Comparison of ENCODE assay signal across 12 cellular contexts in the genomic region with DNA sequence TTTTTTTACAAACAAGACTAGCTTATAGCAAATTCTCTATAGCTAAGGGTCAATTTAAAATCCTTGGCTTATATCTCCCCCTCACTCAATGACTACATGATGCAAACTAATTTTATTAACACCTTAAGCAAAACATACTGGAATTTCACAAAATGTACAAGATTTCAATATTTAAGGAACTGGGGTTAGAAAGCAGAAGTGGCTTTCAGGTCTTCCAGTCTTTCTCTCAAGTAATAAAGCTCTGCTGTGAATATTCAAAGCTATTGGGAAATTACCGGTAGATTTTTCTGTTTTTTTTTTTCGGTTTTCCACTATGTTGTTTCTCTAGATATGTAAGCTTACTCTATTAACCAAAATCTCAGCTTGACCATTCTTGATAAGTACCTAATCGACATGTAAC. TPM values are rescaled to one million over a fixed set of nuclear protein-coding genes. Genes with fewer than 3 reads are reported as not detected.
DNase-seq lines count a peak whose midpoint lies in the region; TF ChIP-seq lines count a peak whose summit lies in the region.
"Had no signal": no experiment of that assay in that cellular context is flagged by ENCODE, and none has a peak within 500 bp of the region (broad histone marks: within the 10 kb centered on the region; RNA-seq: fewer than 3 reads in every experiment).

No MANE protein-coding gene starts in this region.

- TF ChIP-seq CTCF in NB4 (IDR thresholded peaks at IDR 0.05; ENCODE audit: low read depth, low read length), result no peak
- TF ChIP-seq CTCF in endodermal cell (conservative IDR thresholded peaks at IDR 0.05), result no peak

- H3K27me3 ChIP-seq in endodermal cell (ENCODE audit: control insufficient read depth, insufficient read depth, low read length, poor library complexity, severe bottlenecking) (no peaks in the 10 kb centered on the region), rectal smooth muscle tissue (ENCODE audit: control insufficient read depth, insufficient read depth, low read length) (no peaks in the 10 kb centered on the region)
- H3K27me3 ChIP-seq: pancreas had no signal

- DNase-seq in NB4 (ENCODE audit: low read depth) (peak; percentile 65), endodermal cell (no peak), RKO (ENCODE audit: low spot score) (no peak), NCI-H146 (lab: John Stamatoyannopoulos, UW) (no peak), posterior cingulate gyrus (no peak)
- DNase-seq: activated CD4-positive, alpha-beta T cell treated with anti-CD3 and anti-CD28 coated beads, Interleukin-2, amount 10 ng/mL, durations not matched to agents 7 days and 5 days; GDM1; NCI-H2081; pancreas had no signal

- no peak overlapping the region for H3K27ac Mint-ChIP-seq in endodermal cell

- intact Hi-C loops in posterior cingulate gyrus (cut with DNase I), result no loop called here

- no peak for TF ChIP-seq POLR2A in NB4 (IDR thresholded peaks at IDR 0.05; ENCODE audit: extremely low read depth, insufficient read length)

- H3K9me3 ChIP-seq in endodermal cell (ENCODE audit: control insufficient read depth, low read length), result no peaks in the 10 kb centered on the region
- H3K9me3 ChIP-seq: pancreas had no signal

- no peak overlapping the region for H3K4me3 Mint-ChIP-seq in endodermal cell

- H3K9ac ChIP-seq in endodermal cell (ENCODE audit: extremely low read depth, low read length, poor library complexity, severe bottlenecking), result no peak overlapping the region
- no peak overlapping the region for H3K9ac ChIP-seq in rectal smooth muscle tissue (ENCODE audit: low read length)

- H3K27ac ChIP-seq in endodermal cell (ENCODE audit: low read depth, low read length) (no peak overlapping the region), rectal smooth muscle tissue (ENCODE audit: low read depth, low read length) (no peak overlapping the region)
- H3K27ac ChIP-seq: pancreas, RWPE1 had no signal

- peaks cover 8% of the 10 kb centered on the region for H3K4me1 ChIP-seq in endodermal cell (ENCODE audit: control insufficient read depth, insufficient read depth, low read length)
- H3K4me1 ChIP-seq in rectal smooth muscle tissue (ENCODE audit: control insufficient read depth, insufficient read depth, low read length), result peaks cover 31% of the 10 kb centered on the region

- no peaks in the 10 kb centered on the region for H3K27me3 Mint-ChIP-seq in endodermal cell (ENCODE audit: insufficient read depth)
- H3K27me3 Mint-ChIP-seq: activated CD4-positive, alpha-beta T cell treated with anti-CD3 and anti-CD28 coated beads, Interleukin-2, amount 10 ng/mL, durations not matched to agents 7 days and 5 days had no signal

- 80 to 100% methylated on average over 2 to 3 of the region's 3 CpGs for WGBS in endodermal cell (ENCODE audit: insufficient coverage in 1 of 2, insufficient read length in 1 of 2), 2 experiments

- H3K4me3 ChIP-seq in GM08714 (ENCODE audit: low read length), result peak overlapping the region; percentile 96; the same call in 1 of the 2 replicates
- H3K4me3 ChIP-seq in NB4 (ENCODE audit: low read depth, low read length), result peak overlapping the region; percentile 89
- peak overlapping the region; percentile 88 for H3K4me3 ChIP-seq in endodermal cell (ENCODE audit: low read length)
- peak overlapping the region; percentile 2 for H3K4me3 ChIP-seq in rectal smooth muscle tissue (ENCODE audit: low read length)

- H3K36me3 ChIP-seq in endodermal cell (ENCODE audit: control insufficient read depth, insufficient read depth, low read length), result peaks cover 70% of the 10 kb centered on the region
- peaks cover 10% of the 10 kb centered on the region for H3K36me3 ChIP-seq in rectal smooth muscle tissue (ENCODE audit: control insufficient read depth, insufficient read depth, low read length)

- peaks cover 16% of the 10 kb centered on the region for H3K4me1 Mint-ChIP-seq in endodermal cell

- H3K36me3 Mint-ChIP-seq in endodermal cell (ENCODE audit: low read depth), result peaks cover 33% of the 10 kb centered on the region

- H3K9me3 Mint-ChIP-seq in endodermal cell, result no peaks in the 10 kb centered on the region

RNA-seq across cellular contexts. Expression of a gene that starts 3.9 kb away (rescaled TPM):
- total RNA-seq in endodermal cell, result 10 to 100 TPM; 15.7 to 19.5 TPM
- 23.2 TPM for polyA plus RNA-seq in endodermal cell (2013, experiment 1 of 2)
- polyA plus RNA-seq in endodermal cell (2013, experiment 2 of 2), result 23.4 TPM

RNA-seq across cellular contexts. Expression of a gene that starts 4.3 kb away (rescaled TPM):
- total RNA-seq in endodermal cell, result 10 to 100 TPM; 36.4 to 47.0 TPM
- polyA plus RNA-seq in endodermal cell (2013, experiment 1 of 2), result 60.7 TPM
- 55.1 TPM for polyA plus RNA-seq in endodermal cell (2013, experiment 2 of 2)

RNA-seq across cellular contexts. Expression of a gene that starts 44.1 kb away (rescaled TPM):
- total RNA-seq in endodermal cell, result 10 to 100 TPM in 1 of 2 donors, 1 to 10 TPM in 1; 9.0 to 20.1 TPM
- polyA plus RNA-seq in endodermal cell (2013, experiment 1 of 2), result 4.8 TPM
- 4.1 TPM for polyA plus RNA-seq in endodermal cell (2013, experiment 2 of 2)

Comparison
In these comparisons a context has a peak if more than half of its experiments do, and no peak if none do; other contexts are left out.
1. H3K4me3 ChIP-seq: peak in every context shown above with its lines; median percentile 96 in GM08714; 89 in NB4; 88 in endodermal cell; 2 in rectal smooth muscle tissue.